In genomic region chr3:58585005-58585786, GRCh38 we compare ENCODE assay signal across 8 cellular contexts. TPM values are rescaled to one million over a fixed set of nuclear protein-coding genes. Genes with fewer than 3 reads are reported as not detected.
DNase-seq lines count a peak whose midpoint lies in the region; ATAC-seq and TF ChIP-seq lines count a peak whose summit lies in the region.

No MANE protein-coding gene starts in this region.

- no peak for TF ChIP-seq POLR2A in erythroblast (IDR thresholded peaks at IDR 0.05; ENCODE audit: low read length)

- DNase-seq in AG08396 (ENCODE audit: low spot score) (peak; percentile 96), NCI-H748 treated with DMSO at 0.1 percent for 48 hours (lab: John Stamatoyannopoulos, UW) (peak; percentile 35), activated T-cell treated with anti-CD3 and anti-CD28 coated beads for 24 hours (ENCODE audit: low read depth) (peak; percentile 20), erythroblast (lab: John Stamatoyannopoulos, UW) (peak; percentile 20 to 28), mucosa of gallbladder (ENCODE audit: low spot score) (peak; percentile 71)
- DNase-seq in stimulated activated CD8-positive, alpha-beta memory T cell treated with anti-CD3 and anti-CD28 coated beads, Interleukin-4, amount 100 ng/mL, for 48 hours = peak; percentile 72

- peak; percentile 86 for ATAC-seq in GM19023 (IDR thresholded peaks at IDR 0.05; ENCODE audit: unreplicated experiment)
- ATAC-seq in HG03378 (IDR thresholded peaks at IDR 0.05; ENCODE audit: unreplicated experiment) = peak; percentile 57

RNA-seq across cellular contexts. Expression of gene FAM107A, which starts 8.0 kb away (rescaled TPM):
- 6.4 TPM for total RNA-seq in mucosa of gallbladder

RNA-seq across cellular contexts. Expression of gene ACOX2, which starts 48.2 kb away (rescaled TPM):
- total RNA-seq in mucosa of gallbladder = 19.5 TPM

Comparison
In these comparisons a context has a peak if more than half of its experiments do, and no peak if none do; other contexts are left out.
1. Peak in every context shown above with its lines: DNase-seq and ATAC-seq.
2. DNase-seq: peak in every context shown above with its lines; median percentile 96 in AG08396; 72 in stimulated activated CD8-positive, alpha-beta memory T cell treated with anti-CD3 and anti-CD28 coated beads, Interleukin-4, amount 100 ng/mL, for 48 hours; 71 in mucosa of gallbladder; 35 in NCI-H748 treated with DMSO at 0.1 percent for 48 hours; 24 in erythroblast; 20 in activated T-cell treated with anti-CD3 and anti-CD28 coated beads for 24 hours.